ENCODE assay signal across 1 cellular context in genomic region chr9:121853617-121854395, GRCh38.
TF ChIP-seq lines count a peak whose summit lies in the region.

No MANE protein-coding gene starts in this region.

TF ChIP-seq in H1, 55 proteins besides CTCF, POLR2A, EP300 and RAD21 (continued from another document):
- TF ChIP-seq RXRA (IDR thresholded peaks at IDR 0.05; ENCODE audit: insufficient read depth, low read depth, low read length), result no peak
- no peak for TF ChIP-seq FOSL1 (IDR thresholded peaks at IDR 0.05; ENCODE audit: insufficient read depth, low read depth, low read length)
- no peak for TF ChIP-seq CTBP2 (IDR thresholded peaks at IDR 0.05; ENCODE audit: borderline replicate concordance, insufficient read depth, insufficient read length, low read length)
- no peak for TF ChIP-seq CHD1 (IDR thresholded peaks at IDR 0.05; ENCODE audit: low read depth, low read length)
- TF ChIP-seq JUN (IDR thresholded peaks at IDR 0.05; ENCODE audit: low read depth, low read length), result no peak
- TF ChIP-seq PHF8 (conservative IDR thresholded peaks at IDR 0.05; ENCODE audit: low read depth, low read length), result no peak
- TF ChIP-seq NRF1 (IDR thresholded peaks at IDR 0.05; ENCODE audit: low read depth, low read length), result no peak
- no peak for TF ChIP-seq TAF7 (optimal IDR thresholded peaks at IDR 0.05; ENCODE audit: borderline replicate concordance, low read depth, low read length)
- no peak for TF ChIP-seq TBP (IDR thresholded peaks at IDR 0.05; ENCODE audit: low read depth, low read length)
